Comparison of ENCODE assay signal across 2 cellular contexts in genomic region chr20:11301699-11302098, GRCh38.
TF ChIP-seq lines count a peak whose summit lies in the region.

No MANE protein-coding gene starts in this region.

TF ChIP-seq in GM23338, 12 proteins besides CTCF, POLR2A, EP300 and RAD21:
- TF ChIP-seq, protein P1, sequence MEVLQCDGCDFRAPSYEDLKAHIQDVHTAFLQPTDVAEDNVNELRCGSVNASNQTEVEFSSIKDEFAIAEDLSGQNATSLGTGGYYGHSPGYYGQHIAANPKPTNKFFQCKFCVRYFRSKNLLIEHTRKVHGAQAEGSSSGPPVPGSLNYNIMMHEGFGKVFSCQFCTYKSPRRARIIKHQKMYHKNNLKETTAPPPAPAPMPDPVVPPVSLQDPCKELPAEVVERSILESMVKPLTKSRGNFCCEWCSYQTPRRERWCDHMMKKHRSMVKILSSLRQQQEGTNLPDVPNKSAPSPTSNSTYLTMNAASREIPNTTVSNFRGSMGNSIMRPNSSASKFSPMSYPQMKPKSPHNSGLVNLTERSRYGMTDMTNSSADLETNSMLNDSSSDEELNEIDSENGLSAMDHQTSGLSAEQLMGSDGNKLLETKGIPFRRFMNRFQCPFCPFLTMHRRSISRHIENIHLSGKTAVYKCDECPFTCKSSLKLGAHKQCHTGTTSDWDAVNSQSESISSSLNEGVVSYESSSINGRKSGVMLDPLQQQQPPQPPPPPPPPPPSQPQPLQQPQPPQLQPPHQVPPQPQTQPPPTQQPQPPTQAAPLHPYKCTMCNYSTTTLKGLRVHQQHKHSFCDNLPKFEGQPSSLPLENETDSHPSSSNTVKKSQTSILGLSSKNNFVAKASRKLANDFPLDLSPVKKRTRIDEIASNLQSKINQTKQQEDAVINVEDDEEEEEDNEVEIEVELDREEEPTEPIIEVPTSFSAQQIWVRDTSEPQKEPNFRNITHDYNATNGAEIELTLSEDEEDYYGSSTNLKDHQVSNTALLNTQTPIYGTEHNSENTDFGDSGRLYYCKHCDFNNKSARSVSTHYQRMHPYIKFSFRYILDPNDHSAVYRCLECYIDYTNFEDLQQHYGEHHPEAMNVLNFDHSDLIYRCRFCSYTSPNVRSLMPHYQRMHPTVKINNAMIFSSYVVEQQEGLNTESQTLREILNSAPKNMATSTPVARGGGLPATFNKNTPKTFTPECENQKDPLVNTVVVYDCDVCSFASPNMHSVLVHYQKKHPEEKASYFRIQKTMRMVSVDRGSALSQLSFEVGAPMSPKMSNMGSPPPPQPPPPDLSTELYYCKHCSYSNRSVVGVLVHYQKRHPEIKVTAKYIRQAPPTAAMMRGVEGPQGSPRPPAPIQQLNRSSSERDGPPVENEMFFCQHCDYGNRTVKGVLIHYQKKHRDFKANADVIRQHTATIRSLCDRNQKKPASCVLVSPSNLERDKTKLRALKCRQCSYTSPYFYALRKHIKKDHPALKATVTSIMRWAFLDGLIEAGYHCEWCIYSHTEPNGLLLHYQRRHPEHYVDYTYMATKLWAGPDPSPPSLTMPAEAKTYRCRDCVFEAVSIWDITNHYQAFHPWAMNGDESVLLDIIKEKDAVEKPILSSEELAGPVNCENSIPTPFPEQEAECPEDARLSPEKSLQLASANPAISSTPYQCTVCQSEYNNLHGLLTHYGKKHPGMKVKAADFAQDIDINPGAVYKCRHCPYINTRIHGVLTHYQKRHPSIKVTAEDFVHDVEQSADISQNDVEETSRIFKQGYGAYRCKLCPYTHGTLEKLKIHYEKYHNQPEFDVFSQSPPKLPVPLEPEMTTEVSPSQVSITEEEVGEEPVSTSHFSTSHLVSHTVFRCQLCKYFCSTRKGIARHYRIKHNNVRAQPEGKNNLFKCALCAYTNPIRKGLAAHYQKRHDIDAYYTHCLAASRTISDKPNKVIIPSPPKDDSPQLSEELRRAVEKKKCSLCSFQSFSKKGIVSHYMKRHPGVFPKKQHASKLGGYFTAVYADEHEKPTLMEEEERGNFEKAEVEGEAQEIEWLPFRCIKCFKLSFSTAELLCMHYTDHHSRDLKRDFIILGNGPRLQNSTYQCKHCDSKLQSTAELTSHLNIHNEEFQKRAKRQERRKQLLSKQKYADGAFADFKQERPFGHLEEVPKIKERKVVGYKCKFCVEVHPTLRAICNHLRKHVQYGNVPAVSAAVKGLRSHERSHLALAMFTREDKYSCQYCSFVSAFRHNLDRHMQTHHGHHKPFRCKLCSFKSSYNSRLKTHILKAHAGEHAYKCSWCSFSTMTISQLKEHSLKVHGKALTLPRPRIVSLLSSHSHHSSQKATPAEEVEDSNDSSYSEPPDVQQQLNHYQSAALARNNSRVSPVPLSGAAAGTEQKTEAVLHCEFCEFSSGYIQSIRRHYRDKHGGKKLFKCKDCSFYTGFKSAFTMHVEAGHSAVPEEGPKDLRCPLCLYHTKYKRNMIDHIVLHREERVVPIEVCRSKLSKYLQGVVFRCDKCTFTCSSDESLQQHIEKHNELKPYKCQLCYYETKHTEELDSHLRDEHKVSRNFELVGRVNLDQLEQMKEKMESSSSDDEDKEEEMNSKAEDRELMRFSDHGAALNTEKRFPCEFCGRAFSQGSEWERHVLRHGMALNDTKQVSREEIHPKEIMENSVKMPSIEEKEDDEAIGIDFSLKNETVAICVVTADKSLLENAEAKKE (CRISPR knock-in tag; IDR thresholded peaks at IDR 0.05), result no peak
- TF ChIP-seq JUNB (IDR thresholded peaks at IDR 0.05; ENCODE audit: unreplicated experiment) (no peak), POLR2AphosphoS5 (IDR thresholded peaks at IDR 0.05; ENCODE audit: low read depth) (no peak), EZH2phosphoT487 (IDR thresholded peaks at IDR 0.05; ENCODE audit: unreplicated experiment) (no peak), ETS1 (IDR thresholded peaks at IDR 0.05) (no peak), ZNF331 (CRISPR knock-in tag; IDR thresholded peaks at IDR 0.05; ENCODE audit: low read depth) (no peak), STAT1 (IDR thresholded peaks at IDR 0.05; ENCODE audit: unreplicated experiment) (no peak), ZNF114 (CRISPR knock-in tag; IDR thresholded peaks at IDR 0.05) (no peak), NANOG (IDR thresholded peaks at IDR 0.05; ENCODE audit: borderline replicate concordance) (no peak), EZH2 (IDR thresholded peaks at IDR 0.05; ENCODE audit: low read depth, unreplicated experiment) (no peak), REST (IDR thresholded peaks at IDR 0.05; ENCODE audit: unreplicated experiment) (no peak), CREB1 (CRISPR knock-in tag; IDR thresholded peaks at IDR 0.05; ENCODE audit: low read depth) (no peak)

TF ChIP-seq in WTC11, 78 proteins besides CTCF, POLR2A, EP300 and RAD21 (continued from another document):
- TF ChIP-seq ZNF512 (CRISPR knock-in tag; IDR thresholded peaks at IDR 0.05; ENCODE audit: borderline replicate concordance), result no peak
- TF ChIP-seq TEAD4 (CRISPR knock-in tag; IDR thresholded peaks at IDR 0.05), result no peak
- TF ChIP-seq ZBTB21 (CRISPR knock-in tag; IDR thresholded peaks at IDR 0.05; ENCODE audit: borderline replicate concordance), result no peak
- no peak for TF ChIP-seq CBFB (CRISPR knock-in tag; IDR thresholded peaks at IDR 0.05; ENCODE audit: low read depth)
- no peak for TF ChIP-seq CREM (CRISPR knock-in tag; IDR thresholded peaks at IDR 0.05)
- TF ChIP-seq IRF2 (CRISPR knock-in tag; IDR thresholded peaks at IDR 0.05; ENCODE audit: borderline replicate concordance, low read depth), result no peak
- no peak for TF ChIP-seq MAX (CRISPR knock-in tag; IDR thresholded peaks at IDR 0.05)
- TF ChIP-seq, protein P2, sequence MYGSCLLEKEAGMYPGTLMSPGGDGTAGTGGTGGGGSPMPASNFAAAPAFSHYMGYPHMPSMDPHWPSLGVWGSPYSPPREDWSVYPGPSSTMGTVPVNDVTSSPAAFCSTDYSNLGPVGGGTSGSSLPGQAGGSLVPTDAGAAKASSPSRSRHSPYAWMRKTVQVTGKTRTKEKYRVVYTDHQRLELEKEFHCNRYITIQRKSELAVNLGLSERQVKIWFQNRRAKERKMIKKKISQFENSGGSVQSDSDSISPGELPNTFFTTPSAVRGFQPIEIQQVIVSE (CRISPR knock-in tag; IDR thresholded peaks at IDR 0.05; ENCODE audit: borderline replicate concordance), result no peak
- TF ChIP-seq ZNF416 (CRISPR knock-in tag; IDR thresholded peaks at IDR 0.05), result no peak
- TF ChIP-seq SP1 (CRISPR knock-in tag; conservative IDR thresholded peaks at IDR 0.05), result no peak
- TF ChIP-seq ATF3 (CRISPR knock-in tag; conservative IDR thresholded peaks at IDR 0.05), result no peak
- TF ChIP-seq ATF1 (CRISPR knock-in tag; IDR thresholded peaks at IDR 0.05), result no peak
- no peak for TF ChIP-seq SMAD4 (CRISPR knock-in tag; IDR thresholded peaks at IDR 0.05)
- TF ChIP-seq, protein P3, sequence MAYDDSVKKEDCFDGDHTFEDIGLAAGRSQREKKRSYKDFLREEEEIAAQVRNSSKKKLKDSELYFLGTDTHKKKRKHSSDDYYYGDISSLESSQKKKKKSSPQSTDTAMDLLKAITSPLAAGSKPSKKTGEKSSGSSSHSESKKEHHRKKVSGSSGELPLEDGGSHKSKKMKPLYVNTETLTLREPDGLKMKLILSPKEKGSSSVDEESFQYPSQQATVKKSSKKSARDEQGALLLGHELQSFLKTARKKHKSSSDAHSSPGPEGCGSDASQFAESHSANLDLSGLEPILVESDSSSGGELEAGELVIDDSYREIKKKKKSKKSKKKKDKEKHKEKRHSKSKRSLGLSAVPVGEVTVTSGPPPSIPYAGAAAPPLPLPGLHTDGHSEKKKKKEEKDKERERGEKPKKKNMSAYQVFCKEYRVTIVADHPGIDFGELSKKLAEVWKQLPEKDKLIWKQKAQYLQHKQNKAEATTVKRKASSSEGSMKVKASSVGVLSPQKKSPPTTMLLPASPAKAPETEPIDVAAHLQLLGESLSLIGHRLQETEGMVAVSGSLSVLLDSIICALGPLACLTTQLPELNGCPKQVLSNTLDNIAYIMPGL (CRISPR knock-in tag; IDR thresholded peaks at IDR 0.05), result no peak
- TF ChIP-seq, protein P4, sequence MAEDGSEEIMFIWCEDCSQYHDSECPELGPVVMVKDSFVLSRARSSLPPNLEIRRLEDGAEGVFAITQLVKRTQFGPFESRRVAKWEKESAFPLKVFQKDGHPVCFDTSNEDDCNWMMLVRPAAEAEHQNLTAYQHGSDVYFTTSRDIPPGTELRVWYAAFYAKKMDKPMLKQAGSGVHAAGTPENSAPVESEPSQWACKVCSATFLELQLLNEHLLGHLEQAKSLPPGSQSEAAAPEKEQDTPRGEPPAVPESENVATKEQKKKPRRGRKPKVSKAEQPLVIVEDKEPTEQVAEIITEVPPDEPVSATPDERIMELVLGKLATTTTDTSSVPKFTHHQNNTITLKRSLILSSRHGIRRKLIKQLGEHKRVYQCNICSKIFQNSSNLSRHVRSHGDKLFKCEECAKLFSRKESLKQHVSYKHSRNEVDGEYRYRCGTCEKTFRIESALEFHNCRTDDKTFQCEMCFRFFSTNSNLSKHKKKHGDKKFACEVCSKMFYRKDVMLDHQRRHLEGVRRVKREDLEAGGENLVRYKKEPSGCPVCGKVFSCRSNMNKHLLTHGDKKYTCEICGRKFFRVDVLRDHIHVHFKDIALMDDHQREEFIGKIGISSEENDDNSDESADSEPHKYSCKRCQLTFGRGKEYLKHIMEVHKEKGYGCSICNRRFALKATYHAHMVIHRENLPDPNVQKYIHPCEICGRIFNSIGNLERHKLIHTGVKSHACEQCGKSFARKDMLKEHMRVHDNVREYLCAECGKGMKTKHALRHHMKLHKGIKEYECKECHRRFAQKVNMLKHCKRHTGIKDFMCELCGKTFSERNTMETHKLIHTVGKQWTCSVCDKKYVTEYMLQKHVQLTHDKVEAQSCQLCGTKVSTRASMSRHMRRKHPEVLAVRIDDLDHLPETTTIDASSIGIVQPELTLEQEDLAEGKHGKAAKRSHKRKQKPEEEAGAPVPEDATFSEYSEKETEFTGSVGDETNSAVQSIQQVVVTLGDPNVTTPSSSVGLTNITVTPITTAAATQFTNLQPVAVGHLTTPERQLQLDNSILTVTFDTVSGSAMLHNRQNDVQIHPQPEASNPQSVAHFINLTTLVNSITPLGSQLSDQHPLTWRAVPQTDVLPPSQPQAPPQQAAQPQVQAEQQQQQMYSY (CRISPR knock-in tag; IDR thresholded peaks at IDR 0.05), result no peak
- TF ChIP-seq ARID4B (CRISPR knock-in tag; IDR thresholded peaks at IDR 0.05; ENCODE audit: borderline replicate concordance), result no peak
